ENCODE assay signal across 1 cellular context in the genomic region with DNA sequence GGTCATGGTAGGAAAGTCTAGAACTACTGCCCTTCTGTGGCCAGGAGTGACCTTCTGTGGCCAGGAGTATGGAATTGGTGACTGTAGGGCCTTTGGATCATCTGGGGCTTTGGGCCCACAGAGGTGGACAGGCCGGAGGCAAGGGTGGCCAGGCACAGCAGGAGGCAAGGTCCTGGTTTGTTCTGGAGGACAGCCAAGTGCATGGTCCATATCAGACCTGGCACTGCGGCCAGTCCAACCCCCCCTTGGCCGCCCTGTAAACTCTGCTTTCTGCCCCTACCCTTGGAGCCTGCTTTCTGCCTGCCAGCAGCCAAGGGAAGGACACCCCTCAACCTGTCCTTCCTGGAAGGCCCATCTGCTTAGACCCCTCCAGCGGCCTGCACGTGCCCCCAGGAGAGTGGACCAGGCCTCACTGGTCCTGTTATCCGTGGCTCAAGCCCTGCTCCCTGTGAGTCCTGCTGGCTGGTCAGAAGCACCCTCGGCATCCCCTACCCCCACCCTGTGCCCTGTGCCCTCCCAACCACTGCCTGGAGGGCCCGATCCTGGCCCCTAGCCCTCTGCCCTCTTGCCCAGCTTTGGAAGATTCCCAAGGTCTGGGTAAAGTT.
TF ChIP-seq lines count a peak whose summit lies in the region.

No MANE protein-coding gene starts in this region.

TF ChIP-seq in HepG2, 621 proteins besides CTCF, POLR2A, EP300 and RAD21 (continued from another document and continues in another):
- TF ChIP-seq ZNF318 (CRISPR knock-in tag; IDR thresholded peaks at IDR 0.05) (0 out of 2 replicates have a peak, but pooled peaks have one; percentile 12), KLF16 (CRISPR knock-in tag; IDR thresholded peaks at IDR 0.05) (0 out of 4 replicates have a peak, but pooled peaks of 1 of the 2 experiments have one; percentile 44), TBX2 (CRISPR knock-in tag; IDR thresholded peaks at IDR 0.05; ENCODE audit: borderline replicate concordance) (no peak), ZFY (CRISPR knock-in tag; IDR thresholded peaks at IDR 0.05) (peak; percentile 73; the same call in 1 of the 2 replicates), ZBTB21 (CRISPR knock-in tag; IDR thresholded peaks at IDR 0.05) (no peak), FIP1L1 (IDR thresholded peaks at IDR 0.05; ENCODE audit: borderline replicate concordance, insufficient read depth, low read depth, low read length) (no peak), ETV5 (CRISPR knock-in tag; IDR thresholded peaks at IDR 0.05; ENCODE audit: borderline replicate concordance) (peak; percentile 40; the same call in 1 of the 2 replicates), MED1 (CRISPR knock-in tag; IDR thresholded peaks at IDR 0.05) (no peak), NR2F6 (IDR thresholded peaks at IDR 0.05) (no peak), NR2F6 (CRISPR knock-in tag; IDR thresholded peaks at IDR 0.05) (peak; percentile 53; the same call in 1 of the 2 replicates), NFKB2 (CRISPR knock-in tag; IDR thresholded peaks at IDR 0.05; ENCODE audit: borderline replicate concordance) (peak; percentile 61; the same call in 1 of the 2 replicates), ZSCAN9 (CRISPR knock-in tag; IDR thresholded peaks at IDR 0.05; ENCODE audit: borderline replicate concordance) (no peak), PAXIP1 (CRISPR knock-in tag; conservative IDR thresholded peaks at IDR 0.05) (peak; percentile 70), TBP (CRISPR knock-in tag; IDR thresholded peaks at IDR 0.05) (no peak), ZSCAN25 (CRISPR knock-in tag; IDR thresholded peaks at IDR 0.05) (no peak), POGZ (CRISPR knock-in tag; IDR thresholded peaks at IDR 0.05) (no peak), ZBTB7B (CRISPR knock-in tag; IDR thresholded peaks at IDR 0.05) (peak; percentile 80), ONECUT2 (CRISPR knock-in tag; IDR thresholded peaks at IDR 0.05) (no peak), ZNF501 (CRISPR knock-in tag; IDR thresholded peaks at IDR 0.05) (0 out of 2 replicates have a peak, but pooled peaks have one; percentile 26), PHF21A (CRISPR knock-in tag; IDR thresholded peaks at IDR 0.05) (no peak), ESRRA (CRISPR knock-in tag; IDR thresholded peaks at IDR 0.05; ENCODE audit: low read depth) (peak; percentile 80; the same call in 1 of the 2 replicates), ZNF556 (CRISPR knock-in tag; IDR thresholded peaks at IDR 0.05; ENCODE audit: borderline replicate concordance) (0 out of 2 replicates have a peak, but pooled peaks have one; percentile 73), CCAR2 (optimal IDR thresholded peaks at IDR 0.05; ENCODE audit: low read depth, low read length) (no peak), SNAPC4 (CRISPR knock-in tag; IDR thresholded peaks at IDR 0.05) (0 out of 2 replicates have a peak, but pooled peaks have one; percentile 49), GATAD2A (CRISPR knock-in tag; IDR thresholded peaks at IDR 0.05) (peak; percentile 55), ZNF83 (CRISPR knock-in tag; IDR thresholded peaks at IDR 0.05; ENCODE audit: borderline replicate concordance) (0 out of 2 replicates have a peak, but pooled peaks have one; percentile 52), NRL (CRISPR knock-in tag; IDR thresholded peaks at IDR 0.05; ENCODE audit: borderline replicate concordance) (no peak; the same call in 1 of the 2 replicates), KLF9 (CRISPR knock-in tag; IDR thresholded peaks at IDR 0.05; ENCODE audit: low read depth) (no peak), PHF8 (CRISPR knock-in tag; IDR thresholded peaks at IDR 0.05) (0 out of 2 replicates have a peak, but pooled peaks have one; percentile 31), NBN (conservative IDR thresholded peaks at IDR 0.05) (no peak), ETV6 (CRISPR knock-in tag; conservative IDR thresholded peaks at IDR 0.05) (peak; percentile 15; the same call in 1 of the 2 replicates)
- TF ChIP-seq, protein P1, sequence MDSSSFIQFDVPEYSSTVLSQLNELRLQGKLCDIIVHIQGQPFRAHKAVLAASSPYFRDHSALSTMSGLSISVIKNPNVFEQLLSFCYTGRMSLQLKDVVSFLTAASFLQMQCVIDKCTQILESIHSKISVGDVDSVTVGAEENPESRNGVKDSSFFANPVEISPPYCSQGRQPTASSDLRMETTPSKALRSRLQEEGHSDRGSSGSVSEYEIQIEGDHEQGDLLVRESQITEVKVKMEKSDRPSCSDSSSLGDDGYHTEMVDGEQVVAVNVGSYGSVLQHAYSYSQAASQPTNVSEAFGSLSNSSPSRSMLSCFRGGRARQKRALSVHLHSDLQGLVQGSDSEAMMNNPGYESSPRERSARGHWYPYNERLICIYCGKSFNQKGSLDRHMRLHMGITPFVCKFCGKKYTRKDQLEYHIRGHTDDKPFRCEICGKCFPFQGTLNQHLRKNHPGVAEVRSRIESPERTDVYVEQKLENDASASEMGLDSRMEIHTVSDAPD (CRISPR knock-in tag; IDR thresholded peaks at IDR 0.05): peak; percentile 81
- TF ChIP-seq, protein P2, sequence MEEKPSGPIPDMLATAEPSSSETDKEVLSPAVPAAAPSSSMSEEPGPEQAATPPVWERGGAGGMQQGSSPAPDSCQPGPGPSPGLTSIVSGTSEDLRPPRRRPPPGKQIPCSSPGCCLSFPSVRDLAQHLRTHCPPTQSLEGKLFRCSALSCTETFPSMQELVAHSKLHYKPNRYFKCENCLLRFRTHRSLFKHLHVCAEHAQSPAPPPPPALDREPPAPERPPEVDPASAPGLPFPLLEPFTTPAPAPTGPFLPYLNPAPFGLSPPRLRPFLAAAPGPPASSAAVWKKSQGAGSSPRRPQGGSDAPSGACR (CRISPR knock-in tag; IDR thresholded peaks at IDR 0.05): no peak
- TF ChIP-seq, protein P3, sequence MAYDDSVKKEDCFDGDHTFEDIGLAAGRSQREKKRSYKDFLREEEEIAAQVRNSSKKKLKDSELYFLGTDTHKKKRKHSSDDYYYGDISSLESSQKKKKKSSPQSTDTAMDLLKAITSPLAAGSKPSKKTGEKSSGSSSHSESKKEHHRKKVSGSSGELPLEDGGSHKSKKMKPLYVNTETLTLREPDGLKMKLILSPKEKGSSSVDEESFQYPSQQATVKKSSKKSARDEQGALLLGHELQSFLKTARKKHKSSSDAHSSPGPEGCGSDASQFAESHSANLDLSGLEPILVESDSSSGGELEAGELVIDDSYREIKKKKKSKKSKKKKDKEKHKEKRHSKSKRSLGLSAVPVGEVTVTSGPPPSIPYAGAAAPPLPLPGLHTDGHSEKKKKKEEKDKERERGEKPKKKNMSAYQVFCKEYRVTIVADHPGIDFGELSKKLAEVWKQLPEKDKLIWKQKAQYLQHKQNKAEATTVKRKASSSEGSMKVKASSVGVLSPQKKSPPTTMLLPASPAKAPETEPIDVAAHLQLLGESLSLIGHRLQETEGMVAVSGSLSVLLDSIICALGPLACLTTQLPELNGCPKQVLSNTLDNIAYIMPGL (CRISPR knock-in tag; IDR thresholded peaks at IDR 0.05; ENCODE audit: borderline replicate concordance in 1 of 2, low read depth in 1 of 2): 0 out of 4 replicates have a peak, but pooled peaks of 1 of the 2 experiments have one; percentile 37
- TF ChIP-seq, protein P4, sequence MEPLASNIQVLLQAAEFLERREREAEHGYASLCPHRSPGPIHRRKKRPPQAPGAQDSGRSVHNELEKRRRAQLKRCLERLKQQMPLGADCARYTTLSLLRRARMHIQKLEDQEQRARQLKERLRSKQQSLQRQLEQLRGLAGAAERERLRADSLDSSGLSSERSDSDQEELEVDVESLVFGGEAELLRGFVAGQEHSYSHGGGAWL (CRISPR knock-in tag; IDR thresholded peaks at IDR 0.05): no peak
